ENCODE assay signal across 6 cellular contexts in the genomic region with DNA sequence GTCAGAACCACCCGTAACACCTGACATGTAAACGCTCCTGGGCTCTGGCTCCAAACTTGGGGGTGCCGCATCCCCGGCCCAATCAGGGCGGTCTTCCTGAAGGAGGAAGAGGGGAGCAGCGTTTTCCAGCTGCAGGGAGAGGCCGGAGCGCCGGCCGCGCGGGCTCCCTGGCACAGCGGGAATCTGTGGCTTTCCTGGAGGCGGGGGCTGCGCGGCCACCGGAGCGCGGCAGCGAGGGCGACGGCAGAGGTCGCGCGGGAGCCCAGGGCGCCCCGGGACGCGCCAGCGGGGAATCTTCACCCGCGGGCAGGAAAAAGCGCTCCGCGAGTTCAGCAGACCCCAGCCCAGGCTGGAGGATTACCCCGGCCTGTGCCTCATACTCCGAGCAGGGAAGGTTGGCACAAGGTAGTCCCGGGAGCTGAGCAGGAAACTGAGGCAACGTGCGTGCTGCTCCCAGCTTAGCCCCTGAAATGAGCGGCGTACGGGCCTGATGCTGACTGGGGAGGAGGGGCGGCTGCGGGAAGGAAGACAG. TPM values are rescaled to one million over a fixed set of nuclear protein-coding genes. Genes with fewer than 3 reads are reported as not detected.
DNase-seq lines count a peak whose midpoint lies in the region; ATAC-seq and TF ChIP-seq lines count a peak whose summit lies in the region.

No MANE protein-coding gene starts in this region.

- H3K27ac ChIP-seq in coronary artery, result peak overlapping the region; percentile 94 to 99

- H3K36me3 Mint-ChIP-seq in progenitor cell of endocrine pancreas (ENCODE audit: insufficient read depth), result peaks cover 3% of the 10 kb centered on the region

- no peaks in the 10 kb centered on the region for H3K9me3 Mint-ChIP-seq in progenitor cell of endocrine pancreas (ENCODE audit: low read depth)

- ATAC-seq in GM19351 (IDR thresholded peaks at IDR 0.05; ENCODE audit: unreplicated experiment) (peak; percentile 6), HG03571 (IDR thresholded peaks at IDR 0.05; ENCODE audit: unreplicated experiment) (peak; percentile 3)

- H3K27ac Mint-ChIP-seq in progenitor cell of endocrine pancreas, result no peak overlapping the region

- peak overlapping the region; percentile 92 for H3K4me3 ChIP-seq in coronary artery

- TF ChIP-seq CTCF in coronary artery (IDR thresholded peaks at IDR 0.05) (no peak), progenitor cell of endocrine pancreas (IDR thresholded peaks at IDR 0.05; ENCODE audit: unreplicated experiment) (no peak)

- DNase-seq in coronary artery (ENCODE audit: low spot score), result no peak
- no peak for DNase-seq in progenitor cell of endocrine pancreas (ENCODE audit: low spot score, unreplicated experiment)
- DNase-seq in stimulated activated CD8-positive, alpha-beta memory T cell treated with anti-CD3 and anti-CD28 coated beads, Interleukin-4, amount 100 ng/mL, for 48 hours, result no peak
- DNase-seq in KG1 (lab: John Stamatoyannopoulos, UW), result no peak

- peak overlapping the region; percentile 85 for H3K4me3 Mint-ChIP-seq in progenitor cell of endocrine pancreas (ENCODE audit: low read depth)

- peaks cover 17% of the 10 kb centered on the region for H3K4me1 Mint-ChIP-seq in progenitor cell of endocrine pancreas (ENCODE audit: low read depth)

- H3K27me3 Mint-ChIP-seq in progenitor cell of endocrine pancreas, result peaks cover 41% of the 10 kb centered on the region

RNA-seq across cellular contexts. Expression of a gene that starts 0.6 kb away (rescaled TPM):
- 1.4 and 1.6 TPM in 2 replicates for total RNA-seq in progenitor cell of endocrine pancreas

RNA-seq across cellular contexts. Expression of a gene that starts 10.6 kb away (rescaled TPM):
- total RNA-seq in progenitor cell of endocrine pancreas, result 1.8 and 2.6 TPM in 2 replicates

RNA-seq across cellular contexts. Expression of a gene that starts 22.9 kb away (rescaled TPM):
- total RNA-seq in progenitor cell of endocrine pancreas, result 4.9 and 5.9 TPM in 2 replicates

RNA-seq across cellular contexts. Expression of a gene that starts 37.5 kb away (rescaled TPM):
- 33.9 and 41.6 TPM in 2 replicates for total RNA-seq in progenitor cell of endocrine pancreas
